ENCODE assay signal across 31 cellular contexts in the genomic region with DNA sequence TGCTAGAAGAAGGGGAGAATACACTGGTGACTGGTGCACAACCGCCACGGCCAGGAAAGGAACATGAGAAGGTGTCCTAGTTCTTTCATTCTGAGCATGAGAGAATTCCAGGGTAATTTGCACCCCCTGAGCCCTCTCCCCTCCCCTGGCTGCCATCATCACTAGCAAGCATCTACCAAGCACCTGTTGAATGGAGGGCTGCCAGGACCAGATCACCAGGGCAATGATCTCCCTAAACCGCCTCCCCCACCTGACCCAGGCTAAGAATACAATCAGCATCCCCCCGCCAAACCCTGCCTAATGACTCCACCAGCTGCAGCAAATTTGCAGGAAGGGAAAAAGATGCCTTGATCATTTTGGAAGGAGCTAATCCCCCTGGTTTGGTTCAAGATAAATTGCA.
A peak's percentile ranks its signal among the peaks of the same experiment; 100 is the strongest.
DNase-seq lines count a peak whose midpoint lies in the region; ATAC-seq and TF ChIP-seq lines count a peak whose summit lies in the region.
"Had no signal": no experiment of that assay in that cellular context is flagged by ENCODE, and none has a peak within 500 bp of the region (broad histone marks: within the 10 kb centered on the region; RNA-seq: fewer than 3 reads in every experiment).

No MANE protein-coding gene starts in this region.

- intact Hi-C loops in dendritic cell treated with granulocyte-macrophage colony-stimulating factor and Interleukin-4, amounts not matched to agents 40 ng/mL and 50 ng/mL, for 4 days (cut with micrococcal nuclease), result no loop called here
- intact Hi-C loops in psoas muscle (cut with DNase I) (loop anchor here in 1 of 2 donors (5.0 kb wide), 1 partner anchor 117 kb away; no protein-coding TSS in a partner anchor), upper lobe of right lung (cut with DNase I) (no loop called here)

- H3K27ac Mint-ChIP-seq in IgD-negative memory B cell, result peak overlapping the region in 2 of 3 donors; percentile 39 to 72
- peak overlapping the region; percentile 93 for H3K27ac Mint-ChIP-seq in dendritic cell treated with granulocyte-macrophage colony-stimulating factor and Interleukin-4, amounts not matched to agents 40 ng/mL and 50 ng/mL, for 4 days
- H3K27ac Mint-ChIP-seq: activated CD4-positive, alpha-beta T cell treated with anti-CD3 and anti-CD28 coated beads, Interleukin-2, amount 10 ng/mL, durations not matched to agents 7 days and 5 days had no signal

- no peaks in the 10 kb centered on the region for H3K36me3 ChIP-seq in psoas muscle (ENCODE audit: insufficient read depth in 1 of 2, low read depth in 1 of 2)
- H3K36me3 ChIP-seq in upper lobe of right lung, result peaks cover 33% of the 10 kb centered on the region

- no peaks in the 10 kb centered on the region for H3K9me3 Mint-ChIP-seq in IgD-negative memory B cell
- H3K9me3 Mint-ChIP-seq in dendritic cell treated with granulocyte-macrophage colony-stimulating factor and Interleukin-4, amounts not matched to agents 40 ng/mL and 50 ng/mL, for 4 days, result no peaks in the 10 kb centered on the region
- H3K9me3 Mint-ChIP-seq: activated CD4-positive, alpha-beta T cell treated with anti-CD3 and anti-CD28 coated beads, Interleukin-2, amount 10 ng/mL, durations not matched to agents 7 days and 5 days; neural crest cell had no signal

- DNase-seq in psoas muscle (peak in 1 of 2 donors; percentile 74), upper lobe of right lung (no peak), NCI-H1694 (lab: John Stamatoyannopoulos, UW) (no peak)
- DNase-seq in activated CD4-positive, alpha-beta T cell treated with anti-CD3 and anti-CD28 coated beads for 1 hour, result no peak
- DNase-seq: activated CD4-positive, alpha-beta T cell treated with anti-CD3 and anti-CD28 coated beads, Interleukin-2, amount 10 ng/mL, durations not matched to agents 7 days and 5 days; activated effector memory CD4-positive, alpha-beta T cell treated with Interleukin-2 at 50 U/mL for 16 hours; anterior cingulate cortex; Caco-2; DMS53; effector CD4-positive, alpha-beta T cell; GM23248; immature natural killer cell; left cardiac atrium; NCI-H1436; NCI-H2081 treated with DMSO at 0.1 percent for 48 hours; NCI-H2227 treated with DMSO at 0.1 percent for 48 hours; NCI-H526 treated with DMSO at 0.1 percent for 48 hours; SHP77; SW 1271; T-helper 9 cell had no signal

- peak; percentile 28 to 60 (median 34) for ATAC-seq in psoas muscle
- no peak for ATAC-seq in upper lobe of right lung
- no peak for ATAC-seq in GM21360 (IDR thresholded peaks at IDR 0.05; ENCODE audit: unreplicated experiment)
- ATAC-seq: left cardiac atrium, Panc1, pancreas had no signal

- H3K4me1 ChIP-seq in psoas muscle (peaks cover 85% of the 10 kb centered on the region), upper lobe of right lung (peaks cover 41% of the 10 kb centered on the region)
- H3K4me1 ChIP-seq: Caco-2 had no signal

- H3K27me3 Mint-ChIP-seq in IgD-negative memory B cell, result no peaks in the 10 kb centered on the region
- H3K27me3 Mint-ChIP-seq in dendritic cell treated with granulocyte-macrophage colony-stimulating factor and Interleukin-4, amounts not matched to agents 40 ng/mL and 50 ng/mL, for 4 days, result no peaks in the 10 kb centered on the region
- H3K27me3 Mint-ChIP-seq: activated CD4-positive, alpha-beta T cell treated with anti-CD3 and anti-CD28 coated beads, Interleukin-2, amount 10 ng/mL, durations not matched to agents 7 days and 5 days; activated naive CD8-positive, alpha-beta T cell had no signal

- no peak for TF ChIP-seq CTCF in psoas muscle (IDR thresholded peaks at IDR 0.05)
- TF ChIP-seq CTCF in upper lobe of right lung (IDR thresholded peaks at IDR 0.05), result no peak

- H3K9me3 ChIP-seq in psoas muscle (no peaks in the 10 kb centered on the region), upper lobe of right lung (no peaks in the 10 kb centered on the region)
- H3K9me3 ChIP-seq: Caco-2, pancreas, tibial nerve had no signal

- H3K27ac ChIP-seq in psoas muscle (peak overlapping the region; percentile 77), upper lobe of right lung (peak overlapping the region; percentile 84)
- H3K27ac ChIP-seq: C4-2B, pancreas, VCaP had no signal

- peaks cover 27 to 39% (median 39%) of the 10 kb centered on the region in 3 donors for H3K4me1 Mint-ChIP-seq in IgD-negative memory B cell
- peaks cover 89% of the 10 kb centered on the region for H3K4me1 Mint-ChIP-seq in dendritic cell treated with granulocyte-macrophage colony-stimulating factor and Interleukin-4, amounts not matched to agents 40 ng/mL and 50 ng/mL, for 4 days (ENCODE audit: low read depth)

- H3K27me3 ChIP-seq in psoas muscle (ENCODE audit: insufficient read depth in 3 of 3, low read length in 2 of 3), result no peaks in the 10 kb centered on the region
- H3K27me3 ChIP-seq in upper lobe of right lung, result no peaks in the 10 kb centered on the region
- H3K27me3 ChIP-seq: pancreas, tibial nerve had no signal

- H3K4me3 ChIP-seq in psoas muscle, result no peak overlapping the region
- H3K4me3 ChIP-seq in upper lobe of right lung, result no peak overlapping the region
- H3K4me3 ChIP-seq: GM23248, pancreas, smooth muscle cell, tibial nerve had no signal

- WGBS in psoas muscle, 3 donors, result 25 to 36% (median 34%) methylated on average over 4 of the region's 4 CpGs

- H3K4me3 Mint-ChIP-seq in IgD-negative memory B cell, result peak overlapping the region in 1 of 4 donors; percentile 32
- H3K4me3 Mint-ChIP-seq in dendritic cell treated with granulocyte-macrophage colony-stimulating factor and Interleukin-4, amounts not matched to agents 40 ng/mL and 50 ng/mL, for 4 days, result no peak overlapping the region
- H3K4me3 Mint-ChIP-seq: activated CD4-positive, alpha-beta T cell treated with anti-CD3 and anti-CD28 coated beads, Interleukin-2, amount 10 ng/mL, durations not matched to agents 7 days and 5 days; activated naive CD8-positive, alpha-beta T cell; immature natural killer cell; neural crest cell had no signal

- peaks cover 10% of the 10 kb centered on the region for H3K36me3 Mint-ChIP-seq in IgD-negative memory B cell
- peaks cover 93% of the 10 kb centered on the region for H3K36me3 Mint-ChIP-seq in dendritic cell treated with granulocyte-macrophage colony-stimulating factor and Interleukin-4, amounts not matched to agents 40 ng/mL and 50 ng/mL, for 4 days (ENCODE audit: low read depth)

Comparison
In these comparisons a context has a peak if more than half of its experiments do, and no peak if none do; other contexts are left out.
1. ATAC-seq: peak in psoas muscle (4 of 4); none in upper lobe of right lung (single experiment) and GM21360 (single experiment).